1 cellular context compared by ENCODE assay signal in the genomic region with DNA sequence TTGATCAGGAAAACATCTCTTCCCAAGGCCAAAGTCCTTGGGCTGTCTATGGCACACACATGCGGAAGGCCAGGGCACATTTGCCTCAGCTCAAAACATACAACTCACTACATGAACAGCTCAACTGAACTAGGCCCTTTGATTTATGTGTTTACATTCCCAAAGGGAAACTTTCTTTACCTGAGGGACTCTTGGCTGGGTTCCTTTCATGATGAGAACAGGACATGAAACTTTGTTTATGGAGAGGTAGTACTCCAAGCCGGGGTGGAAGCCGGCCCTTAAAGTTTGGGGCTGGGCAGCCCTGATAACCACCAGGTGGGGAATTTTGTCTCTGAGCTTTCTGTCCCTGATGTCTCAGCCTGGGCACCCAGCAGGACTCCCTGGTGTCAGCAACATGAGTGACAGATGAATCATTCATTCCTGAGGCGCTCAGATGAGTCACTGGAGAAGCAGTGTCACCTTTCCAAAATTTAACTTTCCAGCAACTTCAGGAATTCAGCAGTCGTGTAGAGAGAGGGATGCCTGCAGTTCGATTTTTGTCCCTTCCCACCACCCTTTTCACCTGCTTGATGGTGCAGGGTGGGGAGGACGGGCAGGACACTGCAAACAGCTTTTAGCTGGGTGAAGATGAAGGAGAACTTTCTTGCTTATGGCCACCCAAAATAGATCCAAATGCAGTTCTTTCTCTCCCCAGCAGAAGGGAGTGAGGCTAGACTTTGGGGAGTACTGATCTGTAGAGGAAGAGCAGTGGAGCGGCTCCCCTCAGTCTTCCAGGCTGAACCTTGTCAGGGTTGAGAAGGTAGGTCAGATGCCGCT.
TF ChIP-seq lines count a peak whose summit lies in the region.

No MANE protein-coding gene starts in this region.

TF ChIP-seq in GM23338, 12 proteins besides CTCF, POLR2A, EP300 and RAD21 (continued from another document):
- TF ChIP-seq, protein P1, sequence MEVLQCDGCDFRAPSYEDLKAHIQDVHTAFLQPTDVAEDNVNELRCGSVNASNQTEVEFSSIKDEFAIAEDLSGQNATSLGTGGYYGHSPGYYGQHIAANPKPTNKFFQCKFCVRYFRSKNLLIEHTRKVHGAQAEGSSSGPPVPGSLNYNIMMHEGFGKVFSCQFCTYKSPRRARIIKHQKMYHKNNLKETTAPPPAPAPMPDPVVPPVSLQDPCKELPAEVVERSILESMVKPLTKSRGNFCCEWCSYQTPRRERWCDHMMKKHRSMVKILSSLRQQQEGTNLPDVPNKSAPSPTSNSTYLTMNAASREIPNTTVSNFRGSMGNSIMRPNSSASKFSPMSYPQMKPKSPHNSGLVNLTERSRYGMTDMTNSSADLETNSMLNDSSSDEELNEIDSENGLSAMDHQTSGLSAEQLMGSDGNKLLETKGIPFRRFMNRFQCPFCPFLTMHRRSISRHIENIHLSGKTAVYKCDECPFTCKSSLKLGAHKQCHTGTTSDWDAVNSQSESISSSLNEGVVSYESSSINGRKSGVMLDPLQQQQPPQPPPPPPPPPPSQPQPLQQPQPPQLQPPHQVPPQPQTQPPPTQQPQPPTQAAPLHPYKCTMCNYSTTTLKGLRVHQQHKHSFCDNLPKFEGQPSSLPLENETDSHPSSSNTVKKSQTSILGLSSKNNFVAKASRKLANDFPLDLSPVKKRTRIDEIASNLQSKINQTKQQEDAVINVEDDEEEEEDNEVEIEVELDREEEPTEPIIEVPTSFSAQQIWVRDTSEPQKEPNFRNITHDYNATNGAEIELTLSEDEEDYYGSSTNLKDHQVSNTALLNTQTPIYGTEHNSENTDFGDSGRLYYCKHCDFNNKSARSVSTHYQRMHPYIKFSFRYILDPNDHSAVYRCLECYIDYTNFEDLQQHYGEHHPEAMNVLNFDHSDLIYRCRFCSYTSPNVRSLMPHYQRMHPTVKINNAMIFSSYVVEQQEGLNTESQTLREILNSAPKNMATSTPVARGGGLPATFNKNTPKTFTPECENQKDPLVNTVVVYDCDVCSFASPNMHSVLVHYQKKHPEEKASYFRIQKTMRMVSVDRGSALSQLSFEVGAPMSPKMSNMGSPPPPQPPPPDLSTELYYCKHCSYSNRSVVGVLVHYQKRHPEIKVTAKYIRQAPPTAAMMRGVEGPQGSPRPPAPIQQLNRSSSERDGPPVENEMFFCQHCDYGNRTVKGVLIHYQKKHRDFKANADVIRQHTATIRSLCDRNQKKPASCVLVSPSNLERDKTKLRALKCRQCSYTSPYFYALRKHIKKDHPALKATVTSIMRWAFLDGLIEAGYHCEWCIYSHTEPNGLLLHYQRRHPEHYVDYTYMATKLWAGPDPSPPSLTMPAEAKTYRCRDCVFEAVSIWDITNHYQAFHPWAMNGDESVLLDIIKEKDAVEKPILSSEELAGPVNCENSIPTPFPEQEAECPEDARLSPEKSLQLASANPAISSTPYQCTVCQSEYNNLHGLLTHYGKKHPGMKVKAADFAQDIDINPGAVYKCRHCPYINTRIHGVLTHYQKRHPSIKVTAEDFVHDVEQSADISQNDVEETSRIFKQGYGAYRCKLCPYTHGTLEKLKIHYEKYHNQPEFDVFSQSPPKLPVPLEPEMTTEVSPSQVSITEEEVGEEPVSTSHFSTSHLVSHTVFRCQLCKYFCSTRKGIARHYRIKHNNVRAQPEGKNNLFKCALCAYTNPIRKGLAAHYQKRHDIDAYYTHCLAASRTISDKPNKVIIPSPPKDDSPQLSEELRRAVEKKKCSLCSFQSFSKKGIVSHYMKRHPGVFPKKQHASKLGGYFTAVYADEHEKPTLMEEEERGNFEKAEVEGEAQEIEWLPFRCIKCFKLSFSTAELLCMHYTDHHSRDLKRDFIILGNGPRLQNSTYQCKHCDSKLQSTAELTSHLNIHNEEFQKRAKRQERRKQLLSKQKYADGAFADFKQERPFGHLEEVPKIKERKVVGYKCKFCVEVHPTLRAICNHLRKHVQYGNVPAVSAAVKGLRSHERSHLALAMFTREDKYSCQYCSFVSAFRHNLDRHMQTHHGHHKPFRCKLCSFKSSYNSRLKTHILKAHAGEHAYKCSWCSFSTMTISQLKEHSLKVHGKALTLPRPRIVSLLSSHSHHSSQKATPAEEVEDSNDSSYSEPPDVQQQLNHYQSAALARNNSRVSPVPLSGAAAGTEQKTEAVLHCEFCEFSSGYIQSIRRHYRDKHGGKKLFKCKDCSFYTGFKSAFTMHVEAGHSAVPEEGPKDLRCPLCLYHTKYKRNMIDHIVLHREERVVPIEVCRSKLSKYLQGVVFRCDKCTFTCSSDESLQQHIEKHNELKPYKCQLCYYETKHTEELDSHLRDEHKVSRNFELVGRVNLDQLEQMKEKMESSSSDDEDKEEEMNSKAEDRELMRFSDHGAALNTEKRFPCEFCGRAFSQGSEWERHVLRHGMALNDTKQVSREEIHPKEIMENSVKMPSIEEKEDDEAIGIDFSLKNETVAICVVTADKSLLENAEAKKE (CRISPR knock-in tag; IDR thresholded peaks at IDR 0.05), result no peak
- TF ChIP-seq STAT1 (IDR thresholded peaks at IDR 0.05; ENCODE audit: unreplicated experiment) (no peak), CREB1 (CRISPR knock-in tag; IDR thresholded peaks at IDR 0.05; ENCODE audit: low read depth) (no peak), JUNB (IDR thresholded peaks at IDR 0.05; ENCODE audit: unreplicated experiment) (no peak), EZH2 (IDR thresholded peaks at IDR 0.05; ENCODE audit: low read depth, unreplicated experiment) (no peak), ZNF114 (CRISPR knock-in tag; IDR thresholded peaks at IDR 0.05) (no peak), EZH2phosphoT487 (IDR thresholded peaks at IDR 0.05; ENCODE audit: unreplicated experiment) (no peak)
- TF ChIP-seq, protein P2, sequence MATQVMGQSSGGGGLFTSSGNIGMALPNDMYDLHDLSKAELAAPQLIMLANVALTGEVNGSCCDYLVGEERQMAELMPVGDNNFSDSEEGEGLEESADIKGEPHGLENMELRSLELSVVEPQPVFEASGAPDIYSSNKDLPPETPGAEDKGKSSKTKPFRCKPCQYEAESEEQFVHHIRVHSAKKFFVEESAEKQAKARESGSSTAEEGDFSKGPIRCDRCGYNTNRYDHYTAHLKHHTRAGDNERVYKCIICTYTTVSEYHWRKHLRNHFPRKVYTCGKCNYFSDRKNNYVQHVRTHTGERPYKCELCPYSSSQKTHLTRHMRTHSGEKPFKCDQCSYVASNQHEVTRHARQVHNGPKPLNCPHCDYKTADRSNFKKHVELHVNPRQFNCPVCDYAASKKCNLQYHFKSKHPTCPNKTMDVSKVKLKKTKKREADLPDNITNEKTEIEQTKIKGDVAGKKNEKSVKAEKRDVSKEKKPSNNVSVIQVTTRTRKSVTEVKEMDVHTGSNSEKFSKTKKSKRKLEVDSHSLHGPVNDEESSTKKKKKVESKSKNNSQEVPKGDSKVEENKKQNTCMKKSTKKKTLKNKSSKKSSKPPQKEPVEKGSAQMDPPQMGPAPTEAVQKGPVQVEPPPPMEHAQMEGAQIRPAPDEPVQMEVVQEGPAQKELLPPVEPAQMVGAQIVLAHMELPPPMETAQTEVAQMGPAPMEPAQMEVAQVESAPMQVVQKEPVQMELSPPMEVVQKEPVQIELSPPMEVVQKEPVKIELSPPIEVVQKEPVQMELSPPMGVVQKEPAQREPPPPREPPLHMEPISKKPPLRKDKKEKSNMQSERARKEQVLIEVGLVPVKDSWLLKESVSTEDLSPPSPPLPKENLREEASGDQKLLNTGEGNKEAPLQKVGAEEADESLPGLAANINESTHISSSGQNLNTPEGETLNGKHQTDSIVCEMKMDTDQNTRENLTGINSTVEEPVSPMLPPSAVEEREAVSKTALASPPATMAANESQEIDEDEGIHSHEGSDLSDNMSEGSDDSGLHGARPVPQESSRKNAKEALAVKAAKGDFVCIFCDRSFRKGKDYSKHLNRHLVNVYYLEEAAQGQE (IDR thresholded peaks at IDR 0.05; ENCODE audit: unreplicated experiment), result no peak
